10 cellular contexts compared by ENCODE assay signal in genomic region chr12:94714378-94714777, GRCh38.
DNase-seq lines count a peak whose midpoint lies in the region; ATAC-seq and TF ChIP-seq lines count a peak whose summit lies in the region.
"Had no signal": no experiment of that assay in that cellular context is flagged by ENCODE, and none has a peak within 500 bp of the region (broad histone marks: within the 10 kb centered on the region; RNA-seq: fewer than 3 reads in every experiment).

No MANE protein-coding gene starts in this region.

- H2BK15ac ChIP-seq in IMR-90 (ENCODE audit: low read depth, low read length): no peak overlapping the region

- H3K56ac ChIP-seq in IMR-90 (ENCODE audit: extremely low read depth, insufficient read depth, low read length): no peak overlapping the region

- H4K5ac ChIP-seq in IMR-90 (ENCODE audit: low read depth, low read length): no peak overlapping the region

- CTCF ChIA-PET in IMR-90 (lab: Yijun Ruan, JAX): no interaction called here

- no peak overlapping the region for H3K4me2 ChIP-seq in IMR-90 (ENCODE audit: low read depth, low read length)

- no peaks in the 10 kb centered on the region for H3K36me3 ChIP-seq in IMR-90 (ENCODE audit: control insufficient read depth, insufficient read depth, low read length)
- H3K36me3 ChIP-seq: lower lobe of right lung, right lobe of liver had no signal

- H2BK20ac ChIP-seq in IMR-90 (ENCODE audit: low read depth, low read length): no peak overlapping the region

- H3K23ac ChIP-seq in IMR-90 (ENCODE audit: low read depth, low read length): no peak overlapping the region

- intact Hi-C loops in IMR-90 (cut with micrococcal nuclease): no loop called here

- peaks cover 25% of the 10 kb centered on the region for H3K27me3 ChIP-seq in IMR-90 (ENCODE audit: control insufficient read depth, insufficient read depth, low read length)
- H3K27me3 ChIP-seq: right lobe of liver had no signal

- no peak overlapping the region for H2BK120ac ChIP-seq in IMR-90 (ENCODE audit: low read depth, low read length)

- no peak overlapping the region for H3K14ac ChIP-seq in IMR-90 (replicated peaks; ENCODE audit: low read depth, low read length)

- no peak overlapping the region for H3K18ac ChIP-seq in IMR-90 (ENCODE audit: low read depth, low read length)

- no peak overlapping the region for H3K9ac ChIP-seq in IMR-90 (ENCODE audit: low read depth, low read length)

- H2AK5ac ChIP-seq in IMR-90 (ENCODE audit: low read depth, low read length): no peak overlapping the region

- H3K79me1 ChIP-seq in IMR-90 (ENCODE audit: low read depth in 1 of 2, low read length in 2 of 2): no peaks in the 10 kb centered on the region

- dilution Hi-C loops in IMR-90 (cut with HindIII; ENCODE audit: low sequenced_read_pairs, unreplicated experiment): no loop called here

- in situ Hi-C loops in IMR-90 (cut with MboI; ENCODE audit: low sequenced_read_pairs): no loop called here
- in situ Hi-C loops in astrocyte of the cerebellum (cut with HindIII; ENCODE audit: low sequenced_read_pairs): loop anchor here (5.0 kb wide), 1 partner anchor 92 kb away; no protein-coding TSS in a partner anchor

- TF ChIP-seq RAD21 in IMR-90 (IDR thresholded peaks at IDR 0.05; ENCODE audit: low read length): no peak

- POLR2A ChIA-PET in IMR-90 (lab: Charles Lee; ENCODE audit: unreplicated experiment): interaction anchor here (0.6 kb wide), 1 partner anchor 994 kb away, joined by 3 read pairs; no protein-coding TSS in a partner anchor

- no peak overlapping the region for H2AK9ac ChIP-seq in IMR-90 (replicated peaks; ENCODE audit: low read depth, low read length, poor library complexity)

- H4K91ac ChIP-seq in IMR-90 (ENCODE audit: insufficient read depth, low read depth, low read length): no peak overlapping the region

- peak; percentile 41 for DNase-seq in A172 (ENCODE audit: low spot score)
- DNase-seq in IMR-90: peak; percentile 34
- DNase-seq in astrocyte of the cerebellum (ENCODE audit: low read depth): peak; percentile 34
- peak; percentile 58 for DNase-seq in kidney glomerular epithelial cell (lab: John Stamatoyannopoulos, UW)
- DNase-seq in stimulated activated CD4-positive, alpha-beta T cell treated with anti-CD3 and anti-CD28 coated beads, Interleukin-4, amount 100 ng/mL, for 4 hours: no peak
- DNase-seq: lower lobe of right lung, right lobe of liver had no signal

- TF ChIP-seq CTCF in IMR-90 (conservative IDR thresholded peaks at IDR 0.05; ENCODE audit: low read depth, low read length) (no peak), astrocyte of the cerebellum (IDR thresholded peaks at IDR 0.05; ENCODE audit: low read depth, low read length, missing control alignments) (no peak)

- no TSS peak for BruUV-seq in IMR-90 (replicated peaks; lab: Mats Ljungman, UMichigan)

- no peak for ATAC-seq in IMR-90 (ENCODE audit: low read depth)
- no peak for ATAC-seq in HG03565 (IDR thresholded peaks at IDR 0.05; ENCODE audit: unreplicated experiment)
- no peak for ATAC-seq in HG02885 (IDR thresholded peaks at IDR 0.05; ENCODE audit: poor library complexity, unreplicated experiment)
- no peak for ATAC-seq in GM19455 (IDR thresholded peaks at IDR 0.05; ENCODE audit: unreplicated experiment)
- ATAC-seq: lower lobe of right lung had no signal

- H2BK5ac ChIP-seq in IMR-90 (ENCODE audit: low read depth, low read length, poor library complexity, severe bottlenecking): no peak overlapping the region

- H4K20me1 ChIP-seq in IMR-90 (ENCODE audit: insufficient read depth, low read length): no peaks in the 10 kb centered on the region

- no peaks in the 10 kb centered on the region for H3K9me3 ChIP-seq in IMR-90 (ENCODE audit: control insufficient read depth, insufficient read depth, low read length)
- H3K9me3 ChIP-seq: lower lobe of right lung, right lobe of liver had no signal

- H3K9me1 ChIP-seq in IMR-90 (ENCODE audit: insufficient read depth, low read length): no peaks in the 10 kb centered on the region

- no peak overlapping the region for H3K27ac ChIP-seq in IMR-90 (ENCODE audit: insufficient read depth, low read length)
- H3K27ac ChIP-seq: lower lobe of right lung, right lobe of liver had no signal

- H3K4me1 ChIP-seq in IMR-90 (ENCODE audit: control insufficient read depth, insufficient read depth, low read length): no peaks in the 10 kb centered on the region
- H3K4me1 ChIP-seq: lower lobe of right lung had no signal

- no CpG with 5 or more reads among the region's 5 CpGs for WGBS in IMR-90 (ENCODE audit: extremely low coverage in 2 of 2, insufficient read length in 1 of 2), 2 experiments

- TF ChIP-seq POLR2A in IMR-90 (IDR thresholded peaks at IDR 0.05; ENCODE audit: low read depth, low read length): no peak

- no peak overlapping the region for H3K4ac ChIP-seq in IMR-90 (ENCODE audit: low read depth, low read length)

- H4K8ac ChIP-seq in IMR-90 (ENCODE audit: low read depth in 2 of 2, low read length in 2 of 2): no peak overlapping the region

- H3K4me3 ChIP-seq in IMR-90 (ENCODE audit: insufficient read depth, low read depth, low read length) (no peak overlapping the region), astrocyte of the cerebellum (ENCODE audit: low read depth, low read length) (no peak overlapping the region)
- H3K4me3 ChIP-seq: lower lobe of right lung, right lobe of liver had no signal

- no peak overlapping the region for H2AFZ ChIP-seq in IMR-90 (replicated peaks; ENCODE audit: low read length, poor library complexity)

TF ChIP-seq in IMR-90, 13 proteins besides CTCF, POLR2A, EP300 and RAD21:
- TF ChIP-seq ELK1 (IDR thresholded peaks at IDR 0.05; ENCODE audit: borderline replicate concordance, low read depth, low read length): no peak
- no peak for TF ChIP-seq CHD1 (IDR thresholded peaks at IDR 0.05; ENCODE audit: low read depth, low read length)
- TF ChIP-seq MAFK (IDR thresholded peaks at IDR 0.05; ENCODE audit: low read depth, low read length): no peak
- no peak for TF ChIP-seq CEBPB (IDR thresholded peaks at IDR 0.05; ENCODE audit: low read depth, low read length)
- TF ChIP-seq RFX5 (IDR thresholded peaks at IDR 0.05; ENCODE audit: low read depth, low read length): no peak
- no peak for TF ChIP-seq USF2 (IDR thresholded peaks at IDR 0.05; ENCODE audit: low read depth, low read length)
- no peak for TF ChIP-seq SMC3 (IDR thresholded peaks at IDR 0.05; ENCODE audit: low read depth, low read length)
- no peak for TF ChIP-seq RCOR1 (IDR thresholded peaks at IDR 0.05; ENCODE audit: insufficient replicate concordance, low read length)
- no peak for TF ChIP-seq NFE2L2 (IDR thresholded peaks at IDR 0.05; ENCODE audit: low read depth, low read length)

Comparison
In these comparisons a context has a peak if more than half of its experiments do, and no peak if none do; other contexts are left out.
1. DNase-seq: peak in A172 (single experiment), IMR-90 (single experiment), astrocyte of the cerebellum (single experiment) and kidney glomerular epithelial cell (single experiment); none in stimulated activated CD4-positive, alpha-beta T cell treated with anti-CD3 and anti-CD28 coated beads, Interleukin-4, amount 100 ng/mL, for 4 hours (0 of 2).